Comparison of ENCODE assay signal across 28 cellular contexts in genomic region chr6:147577466-147577865, GRCh38.
"Had no signal": no experiment of that assay in that cellular context is flagged by ENCODE, and none has a peak within 500 bp of the region (broad histone marks: within the 10 kb centered on the region; RNA-seq: fewer than 3 reads in every experiment).

No MANE protein-coding gene starts in this region.

- H3K36me3 ChIP-seq: brain microvascular endothelial cell, gastrocnemius medialis, heart left ventricle had no signal

- H3K9me3 ChIP-seq: gastrocnemius medialis had no signal

- DNase-seq: activated CD4-positive, alpha-beta memory T cell treated with anti-CD3 and anti-CD28 coated beads, Interleukin-2, amount 10 ng/mL, durations not matched to agents 7 days and 5 days; activated CD4-positive, alpha-beta T cell treated with anti-CD3 and anti-CD28 coated beads for 1 hour; activated CD4-positive, alpha-beta T cell treated with anti-CD3 and anti-CD28 coated beads for 4 hours; activated CD4-positive, alpha-beta T cell treated with anti-CD3 and anti-CD28 coated beads, Interleukin-2, amount 10 ng/mL, durations not matched to agents 7 days and 5 days; activated CD4-positive, alpha-beta T cell treated with anti-CD3 and anti-CD28 coated beads, Interleukin-2, amount 50 U/mL, for 4 hours; activated CD8-positive, alpha-beta memory T cell treated with anti-CD3 and anti-CD28 coated beads, Interleukin-2, amount 50 U/mL, for 48 hours; activated gamma-delta T cell; activated naive CD4-positive, alpha-beta T cell; activated naive CD4-positive, alpha-beta T cell treated with anti-CD3 and anti-CD28 coated beads, Interleukin-2, amount 10 ng/mL, durations not matched to agents 7 days and 5 days; activated naive CD8-positive, alpha-beta T cell treated with anti-CD3 and anti-CD28 coated beads, Interleukin-2, amount 10 ng/mL, durations not matched to agents 7 days and 5 days; activated T-cell treated with anti-CD3 and anti-CD28 coated beads for 4 hours; activated T-cell treated with anti-CD3 and anti-CD28 coated beads, Interleukin-2, amount 50 U/mL, for 24 hours; activated T-cell treated with anti-CD3 and anti-CD28 coated beads, Interleukin-2, amount 50 U/mL, for 72 hours; amniotic stem cell; anterior cingulate cortex; brain microvascular endothelial cell; caudate nucleus; effector CD8-positive, alpha-beta T cell; endodermal cell; gastrocnemius medialis; glutamatergic neuron; heart left ventricle; T-helper 2 cell had no signal

- H3K27me3 ChIP-seq: brain microvascular endothelial cell, foreskin keratinocyte, gastrocnemius medialis, heart left ventricle had no signal

- H3K27ac ChIP-seq: brain microvascular endothelial cell, foreskin keratinocyte, gastrocnemius medialis, heart left ventricle, VCaP had no signal

- H3K4me3 ChIP-seq: gastrocnemius medialis, heart left ventricle had no signal

- ATAC-seq: activated naive CD4-positive, alpha-beta T cell treated with anti-CD3 and anti-CD28 coated beads, Interleukin-2, amount 50 U/mL, for 72 hours; activated T-cell treated with anti-CD3 and anti-CD28 coated beads, Interleukin-2, amount 50 U/mL, for 72 hours; esophagus mucosa; gastrocnemius medialis; heart left ventricle; WTC11 had no signal
